ENCODE assay signal across 8 cellular contexts in the genomic region with DNA sequence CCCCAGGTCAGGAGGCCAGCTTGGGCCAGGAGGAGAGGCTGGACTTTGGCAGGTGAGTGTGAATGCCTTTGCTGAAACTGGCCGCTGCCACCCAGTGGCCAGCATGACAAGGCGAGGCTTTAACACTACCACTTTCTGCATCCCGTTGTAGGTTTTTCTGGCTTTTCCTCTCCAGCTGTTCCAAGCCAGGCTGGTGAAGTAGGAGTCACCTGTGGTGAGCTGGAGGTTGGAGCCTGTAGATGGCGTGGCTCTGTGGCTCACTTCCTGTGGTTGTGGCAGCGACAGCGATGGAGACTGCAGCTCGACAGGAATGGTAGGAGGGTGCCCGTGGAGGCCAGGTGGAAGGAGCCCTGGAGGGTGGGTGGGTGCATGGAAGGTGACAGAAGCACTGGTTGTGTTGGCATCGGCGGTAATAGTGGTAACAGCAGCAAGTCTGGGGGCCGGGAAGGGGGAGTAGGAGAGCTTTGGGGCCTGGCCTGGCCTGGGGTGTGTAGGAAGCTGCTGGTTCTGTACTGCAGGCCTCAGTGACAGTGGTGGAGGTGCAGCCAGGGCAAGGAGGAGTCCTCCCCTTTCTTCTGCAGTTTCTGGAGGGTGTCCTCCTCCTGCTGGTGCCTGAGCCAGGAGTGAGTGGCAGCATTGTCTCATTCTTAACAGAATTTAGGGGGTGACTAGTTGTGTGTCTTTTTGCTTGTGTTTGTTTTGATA. TPM values are rescaled to one million over a fixed set of nuclear protein-coding genes. Genes with fewer than 3 reads are reported as not detected.
DNase-seq lines count a peak whose midpoint lies in the region; ATAC-seq, FAIRE-seq and TF ChIP-seq lines count a peak whose summit lies in the region.
"Not testable (repeated sequence)": the region's sequence is repeated elsewhere in the genome, so short reads cannot be mapped to it uniquely, and the experiment has no call there.
"Had no signal": no experiment of that assay in that cellular context is flagged by ENCODE, and none has a peak within 500 bp of the region (broad histone marks: within the 10 kb centered on the region; RNA-seq: fewer than 3 reads in every experiment).

No MANE protein-coding gene starts in this region.

- POLR2A ChIA-PET in activated CD4-positive, alpha-beta memory T cell treated with anti-CD3 and anti-CD28 coated beads, Interleukin-2, amount 10 ng/mL, durations not matched to agents 7 days and 5 days (lab: Charles Lee); GM12878 (lab: Charles Lee): not testable (repeated sequence)

- H3K4me2 ChIP-seq in GM12878 (ENCODE audit: control insufficient read depth, insufficient read depth) = not testable (repeated sequence)

- H3K27me3 ChIP-seq in GM12878 (replicated peaks in 1 of 2; ENCODE audit: control insufficient read depth in 2 of 2, insufficient read depth in 2 of 2, low read length in 1 of 2) = not testable (repeated sequence)

- not testable (repeated sequence) for H3K9me3 ChIP-seq in GM12878 (replicated peaks; ENCODE audit: control insufficient read depth, insufficient read depth, low read length)

- RAD21 ChIA-PET in GM12878 (lab: Charles Lee; ENCODE audit: unreplicated experiment) = not testable (repeated sequence)

- TF ChIP-seq EP300 in GM12878 (IDR thresholded peaks at IDR 0.05; ENCODE audit: borderline replicate concordance in 1 of 2, control insufficient read depth in 1 of 2, low read depth in 2 of 2, low read length in 2 of 2) = not testable (repeated sequence)

- WGBS in GM12878 (ENCODE audit: insufficient coverage, insufficient replicate concordance, low lambda C conversion rate, missing lambda C conversion rate) = 31% methylated on average over 5 of the region's 11 CpGs

- not testable (repeated sequence) for H3K4me3 ChIP-seq in GM12878

- H3K4me1 ChIP-seq in GM12878 (ENCODE audit: control insufficient read depth, insufficient read depth, low read length) = not testable (repeated sequence)

- intact Hi-C loops in activated T-helper 1 cell treated with anti-CD3 and anti-CD28 coated beads, Interleukin-12 subunit alpha, Interleukin-12 subunit beta, Interleukin-2, Interleukin-4 antibody, amounts not matched to agents 30 ng/mL and 10 ng/mL and 1 ng/mL, durations not matched to agents 14 hours and 24 hours and 36 hours (cut with micrococcal nuclease); GM12878 (cut with micrococcal nuclease; ENCODE audit: unreplicated experiment); left colon (cut with DNase I, micrococcal nuclease): not testable (repeated sequence)

- H3K36me3 ChIP-seq in GM12878 (ENCODE audit: control insufficient read depth in 2 of 2, insufficient read depth in 2 of 2, low read length in 1 of 2) = not testable (repeated sequence)

- H3K36me3 Mint-ChIP-seq in activated CD4-positive, alpha-beta memory T cell treated with anti-CD3 and anti-CD28 coated beads, Interleukin-2, amount 10 ng/mL, durations not matched to agents 7 days and 5 days (ENCODE audit: low read depth); activated T-helper 1 cell treated with anti-CD3 and anti-CD28 coated beads, Interleukin-12 subunit alpha, Interleukin-12 subunit beta, Interleukin-2, Interleukin-4 antibody, amounts not matched to agents 30 ng/mL and 10 ng/mL and 1 ng/mL, durations not matched to agents 14 hours and 24 hours and 36 hours (ENCODE audit: low read depth): not testable (repeated sequence)

- TF ChIP-seq RAD21 in GM12878 (IDR thresholded peaks at IDR 0.05; ENCODE audit: insufficient read depth, low read depth, low read length) = not testable (repeated sequence)

- not testable (repeated sequence) for H3K79me2 ChIP-seq in GM12878 (ENCODE audit: control insufficient read depth, insufficient read depth, low read length)

- BruUV-seq in GM12878 (replicated peaks; lab: Mats Ljungman, UMichigan) = not testable (repeated sequence)

- not testable (repeated sequence) for H3K27me3 Mint-ChIP-seq in activated CD4-positive, alpha-beta memory T cell treated with anti-CD3 and anti-CD28 coated beads, Interleukin-2, amount 10 ng/mL, durations not matched to agents 7 days and 5 days; activated T-helper 1 cell treated with anti-CD3 and anti-CD28 coated beads, Interleukin-12 subunit alpha, Interleukin-12 subunit beta, Interleukin-2, Interleukin-4 antibody, amounts not matched to agents 30 ng/mL and 10 ng/mL and 1 ng/mL, durations not matched to agents 14 hours and 24 hours and 36 hours (ENCODE audit: insufficient read depth)

- FAIRE-seq in GM12891 (lab: Jason Lieb, UNC) (peak; percentile 61), GM12878 (lab: Jason Lieb, UNC) (peak; percentile 47)

- not testable (repeated sequence) for H3K27ac ChIP-seq in GM12878 (ENCODE audit: control insufficient read depth, insufficient read depth)

- not testable (repeated sequence) for H2AFZ ChIP-seq in GM12878 (ENCODE audit: control insufficient read depth, low read depth, low read length)

- TF ChIP-seq POLR2A in GM12891 (IDR thresholded peaks at IDR 0.05; ENCODE audit: low read depth, low read length); GM12878 (IDR thresholded peaks at IDR 0.05; ENCODE audit: low read depth, low read length): not testable (repeated sequence)

- DNase-seq in GM12891 (ENCODE audit: insufficient read length, low spot score); GM12878 (ENCODE audit: low read depth, low spot score): not testable (repeated sequence)
- peak in 3 of 5 experiments; percentile 12 to 34 (median 34) for DNase-seq in T-helper 2 cell
- DNase-seq in activated CD4-positive, alpha-beta memory T cell treated with anti-CD3 and anti-CD28 coated beads, Interleukin-2, amount 10 ng/mL, durations not matched to agents 7 days and 5 days = peak; percentile 67
- peak; percentile 21 for DNase-seq in activated T-helper 1 cell treated with anti-CD3 and anti-CD28 coated beads, Interleukin-12 subunit alpha, Interleukin-12 subunit beta, Interleukin-2, Interleukin-4 antibody, amounts not matched to agents 30 ng/mL and 10 ng/mL and 1 ng/mL, durations not matched to agents 14 hours and 24 hours and 36 hours (ENCODE audit: low spot score)
- DNase-seq in left colon = peak in 1 of 2 donors; percentile 9
- peak; percentile 30 to 50 for DNase-seq in stimulated activated CD4-positive, alpha-beta T cell treated with anti-CD3 and anti-CD28 coated beads, Interleukin-2, amount 100 ng/mL, for 24 hours

- H3K27ac Mint-ChIP-seq in activated CD4-positive, alpha-beta memory T cell treated with anti-CD3 and anti-CD28 coated beads, Interleukin-2, amount 10 ng/mL, durations not matched to agents 7 days and 5 days = peak overlapping the region; percentile 52
- not testable (repeated sequence) for H3K27ac Mint-ChIP-seq in activated T-helper 1 cell treated with anti-CD3 and anti-CD28 coated beads, Interleukin-12 subunit alpha, Interleukin-12 subunit beta, Interleukin-2, Interleukin-4 antibody, amounts not matched to agents 30 ng/mL and 10 ng/mL and 1 ng/mL, durations not matched to agents 14 hours and 24 hours and 36 hours

- H3K4me3 Mint-ChIP-seq in activated CD4-positive, alpha-beta memory T cell treated with anti-CD3 and anti-CD28 coated beads, Interleukin-2, amount 10 ng/mL, durations not matched to agents 7 days and 5 days = peak overlapping the region; percentile 52
- H3K4me3 Mint-ChIP-seq in activated T-helper 1 cell treated with anti-CD3 and anti-CD28 coated beads, Interleukin-12 subunit alpha, Interleukin-12 subunit beta, Interleukin-2, Interleukin-4 antibody, amounts not matched to agents 30 ng/mL and 10 ng/mL and 1 ng/mL, durations not matched to agents 14 hours and 24 hours and 36 hours = not testable (repeated sequence)

- SMC1A ChIA-PET in GM12878 (lab: Charles Lee; ENCODE audit: uncharacterized antibody, unreplicated experiment) = not testable (repeated sequence)

- CTCF ChIA-PET in activated CD4-positive, alpha-beta memory T cell treated with anti-CD3 and anti-CD28 coated beads, Interleukin-2, amount 10 ng/mL, durations not matched to agents 7 days and 5 days (lab: Charles Lee); GM12878 (lab: Yijun Ruan, JAX): not testable (repeated sequence)

- not testable (repeated sequence) for H3K4me1 Mint-ChIP-seq in activated CD4-positive, alpha-beta memory T cell treated with anti-CD3 and anti-CD28 coated beads, Interleukin-2, amount 10 ng/mL, durations not matched to agents 7 days and 5 days; activated T-helper 1 cell treated with anti-CD3 and anti-CD28 coated beads, Interleukin-12 subunit alpha, Interleukin-12 subunit beta, Interleukin-2, Interleukin-4 antibody, amounts not matched to agents 30 ng/mL and 10 ng/mL and 1 ng/mL, durations not matched to agents 14 hours and 24 hours and 36 hours (ENCODE audit: low read depth)

- not testable (repeated sequence) for H3K9me3 Mint-ChIP-seq in activated CD4-positive, alpha-beta memory T cell treated with anti-CD3 and anti-CD28 coated beads, Interleukin-2, amount 10 ng/mL, durations not matched to agents 7 days and 5 days; activated T-helper 1 cell treated with anti-CD3 and anti-CD28 coated beads, Interleukin-12 subunit alpha, Interleukin-12 subunit beta, Interleukin-2, Interleukin-4 antibody, amounts not matched to agents 30 ng/mL and 10 ng/mL and 1 ng/mL, durations not matched to agents 14 hours and 24 hours and 36 hours

- H4K20me1 ChIP-seq in GM12878 (ENCODE audit: control insufficient read depth, insufficient read depth) = not testable (repeated sequence)

- not testable (repeated sequence) for TF ChIP-seq CTCF in GM12878 (IDR thresholded peaks at IDR 0.05 in 2 of 3, conservative IDR thresholded peaks at IDR 0.05 in 1 of 3; ENCODE audit: control insufficient read depth in 2 of 3, extremely low read depth in 1 of 3, insufficient read depth in 1 of 3, low read depth in 3 of 3, low read length in 3 of 3)

- in situ Hi-C loops in GM12878 (cut with MboI) = not testable (repeated sequence)

- not testable (repeated sequence) for H3K9ac ChIP-seq in GM12878 (ENCODE audit: control insufficient read depth, insufficient read depth, low read length)

- not testable (repeated sequence) for ATAC-seq in GM12878
- peak; percentile 85 for ATAC-seq in left colon

RNA-seq across cellular contexts. Expression of a gene that starts 26.7 kb away (rescaled TPM):
- 0.01 TPM for polyA plus RNA-seq in GM12891 (2012; ENCODE audit: low read depth, missing spikeins)
- total RNA-seq in activated CD4-positive, alpha-beta memory T cell treated with anti-CD3 and anti-CD28 coated beads, Interleukin-2, amount 10 ng/mL, durations not matched to agents 7 days and 5 days = 10 to 100 TPM; 33.7 to 37.5 TPM
- 6.3 and 6.5 TPM in 2 replicates for total RNA-seq in activated T-helper 1 cell treated with anti-CD3 and anti-CD28 coated beads, Interleukin-12 subunit alpha, Interleukin-12 subunit beta, Interleukin-2, Interleukin-4 antibody, amounts not matched to agents 30 ng/mL and 10 ng/mL and 1 ng/mL, durations not matched to agents 14 hours and 24 hours and 36 hours
- total RNA-seq in GM12878 (2013; cell fraction: nucleolus; rRNA removed) = not detected in 2 replicates
- not detected in 2 replicates for total RNA-seq in GM12878 (2014; rRNA removed)
- total RNA-seq in GM12878 (2014; rRNA removed; fragmentation: Illumina TruSeq; extraction: Trizol) = not detected in 2 replicates
- total RNA-seq in GM12878 (2021) = 0.18 and 0.37 TPM in 2 replicates
- polyA plus RNA-seq in GM12878 (2011; ENCODE audit: low read depth) = not detected
- polyA plus RNA-seq in GM12878 (2011; rRNA removed) = 0.06 and 0.10 TPM in 2 replicates
- polyA plus RNA-seq in GM12878 (2011; cell fraction: cytosol; rRNA removed) = 0.13 TPM in 1 of 2 replicates, not detected in the other
- polyA plus RNA-seq in GM12878 (2011; cell fraction: nucleus; rRNA removed) = 0.10 TPM in 1 of 2 replicates, not detected in the other
- 0.04 and 0.07 TPM in 2 replicates for polyA plus RNA-seq in GM12878 (2012)
- not detected in 2 replicates for polyA plus RNA-seq in GM12878 (2014; fragmentation: Illumina TruSeq; extraction: Trizol)
- not detected for polyA plus RNA-seq in GM12878 (2014; fragmentation: Nextera tagmentation; extraction: Ambion mirVana)
- polyA plus RNA-seq in GM12878 (2014; rRNA removed) = not detected in 2 replicates
- polyA plus RNA-seq in GM12878 (2016; fragmentation: Nextera tagmentation; extraction: Ambion mirVana) = not detected
- polyA minus RNA-seq in GM12878 (2011; rRNA and poly(A)+ RNA removed) = 1.5 TPM in 1 of 2 replicates, not detected in the other
- not detected in 2 replicates for polyA minus RNA-seq in GM12878 (2011; cell fraction: cytosol; rRNA and poly(A)+ RNA removed)
- polyA minus RNA-seq in GM12878 (2011; cell fraction: nucleus; rRNA and poly(A)+ RNA removed) = not detected in 2 replicates
- 1 to 10 TPM in 1 of 2 donors, not detected in 1; 8.5 TPM for total RNA-seq in left colon
- total RNA-seq: NCI-H460 had no signal
